In genomic region chr2:57886196-57886786, GRCh38 we compare ENCODE assay signal across 15 cellular contexts.
DNase-seq lines count a peak whose midpoint lies in the region; ATAC-seq and TF ChIP-seq lines count a peak whose summit lies in the region.
"Had no signal": no experiment of that assay in that cellular context is flagged by ENCODE, and none has a peak within 500 bp of the region (broad histone marks: within the 10 kb centered on the region; RNA-seq: fewer than 3 reads in every experiment).

No MANE protein-coding gene starts in this region.

- WGBS in prostate gland, result 63% methylated on average over 13 of the region's 13 CpGs

- TF ChIP-seq CTCF in prostate gland (IDR thresholded peaks at IDR 0.05), result no peak

- no peaks in the 10 kb centered on the region for H3K27me3 ChIP-seq in prostate gland (replicated peaks; ENCODE audit: insufficient read depth)
- H3K27me3 ChIP-seq: Peyer's patch had no signal

- TF ChIP-seq POLR2A in prostate gland (IDR thresholded peaks at IDR 0.05), result no peak

- ATAC-seq in left lobe of liver, result no peak
- ATAC-seq: A549; lower lobe of right lung; natural killer cell treated with Interleukin-12 subunit alpha and Interleukin-12 subunit beta and Interleukin-15 and Interleukin-18, amount 100 ng/mL, for 72 hours; stimulated activated effector memory CD8-positive, alpha-beta T cell treated with anti-CD3 and anti-CD28 coated beads, Interleukin-12 subunit alpha, Interleukin-12 subunit beta, amount 100 ng/mL, for 72 hours had no signal

- H3K9me3 ChIP-seq in prostate gland, result no peaks in the 10 kb centered on the region
- H3K9me3 ChIP-seq: A549, lower lobe of right lung, Peyer's patch had no signal

- DNase-seq in COLO668 (lab: John Stamatoyannopoulos, UW; ENCODE audit: unreplicated experiment) (peak; percentile 72), NCI-H1105 treated with DMSO at 0.1 percent for 48 hours (lab: John Stamatoyannopoulos, UW) (peak; percentile 88), NCI-H345 (lab: John Stamatoyannopoulos, UW) (peak; percentile 80), kidney glomerular epithelial cell (lab: John Stamatoyannopoulos, UW) (no peak), left lobe of liver (ENCODE audit: low spot score) (no peak), nucleus accumbens (lab: John Stamatoyannopoulos, UW) (no peak), prostate gland (ENCODE audit: low spot score) (no peak)
- DNase-seq: activated CD4-positive, alpha-beta T cell treated with anti-CD3 and anti-CD28 coated beads for 1 hour; central memory CD4-positive, alpha-beta T cell; lower lobe of right lung; Peyer's patch had no signal

- H3K36me3 ChIP-seq in prostate gland, result no peaks in the 10 kb centered on the region
- H3K36me3 ChIP-seq: lower lobe of right lung, Peyer's patch had no signal

- H3K27ac ChIP-seq in angular gyrus (ENCODE audit: low read depth, low read length), result peak overlapping the region; percentile 66
- no peak overlapping the region for H3K27ac ChIP-seq in prostate gland
- H3K27ac ChIP-seq: lower lobe of right lung, Peyer's patch had no signal

- no peaks in the 10 kb centered on the region for H3K4me1 ChIP-seq in prostate gland (replicated peaks)
- H3K4me1 ChIP-seq: lower lobe of right lung, Peyer's patch had no signal

- intact Hi-C loops in prostate gland (cut with DNase I), result no loop called here

- no peak overlapping the region for H3K4me3 ChIP-seq in prostate gland
- H3K4me3 ChIP-seq: A549, lower lobe of right lung, Peyer's patch had no signal

Comparison
In these comparisons a context has a peak if more than half of its experiments do, and no peak if none do; other contexts are left out.
1. DNase-seq: peak in COLO668 (single experiment), NCI-H1105 treated with DMSO at 0.1 percent for 48 hours (single experiment) and NCI-H345 (single experiment); none in kidney glomerular epithelial cell (single experiment), left lobe of liver (single experiment), nucleus accumbens (0 of 56) and prostate gland (single experiment).